In the genomic region with DNA sequence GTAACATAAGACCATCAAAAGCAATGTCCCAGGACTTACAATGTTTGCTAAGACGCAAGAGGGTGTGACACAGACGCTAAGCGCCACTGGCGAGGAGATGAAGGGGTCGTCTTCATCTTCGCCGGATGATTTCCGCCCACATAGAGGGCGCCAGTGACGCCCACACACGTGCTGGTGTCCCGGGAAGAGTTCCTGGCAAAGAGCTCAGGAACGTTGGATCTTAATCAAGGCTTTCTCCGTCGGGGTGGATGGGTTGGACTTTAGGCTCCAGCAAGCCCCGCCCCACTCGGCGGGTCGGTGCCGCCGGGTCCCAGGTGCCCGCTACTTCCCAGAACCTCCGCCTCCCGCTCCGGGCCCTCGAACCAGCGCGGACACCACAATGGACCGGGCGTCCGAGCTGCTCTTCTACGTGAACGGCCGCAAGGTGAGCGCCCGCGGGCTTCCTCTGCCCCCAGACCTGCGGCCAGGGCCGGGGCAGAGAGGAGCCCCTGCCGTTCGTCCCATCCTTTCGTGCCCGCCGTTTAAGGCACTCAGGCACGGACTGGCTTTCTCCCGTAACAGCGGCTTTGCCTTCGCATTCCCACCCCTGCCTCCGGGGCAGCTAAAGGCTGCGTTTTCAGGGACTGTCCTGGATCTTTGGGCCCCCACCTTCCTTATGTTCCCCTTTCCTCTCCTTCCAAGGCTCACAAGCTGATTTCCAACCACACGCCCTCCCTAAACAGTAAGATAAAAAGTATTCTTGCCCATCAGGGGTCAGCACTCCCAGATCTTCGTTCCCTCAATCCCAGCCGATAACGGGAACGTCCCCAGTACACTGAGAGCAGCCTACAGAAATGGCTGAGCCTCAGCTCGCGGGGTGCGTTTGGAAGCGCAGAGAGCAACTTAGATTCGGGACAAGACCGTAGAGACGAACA, we compare ENCODE assay signal across 9 cellular contexts. TPM values are rescaled to one million over a fixed set of nuclear protein-coding genes. Genes with fewer than 3 reads are reported as not detected.
DNase-seq lines count a peak whose midpoint lies in the region; ATAC-seq and TF ChIP-seq lines count a peak whose summit lies in the region.
"Had no signal": no experiment of that assay in that cellular context is flagged by ENCODE, and none has a peak within 500 bp of the region (broad histone marks: within the 10 kb centered on the region; RNA-seq: fewer than 3 reads in every experiment).

A gene (plus strand): TSS at position 285 of the 914 bp plus-strand sequence. CDS start 95 bp downstream, at position 380.

- no peak within 1 kb of the TSS for H3K27ac ChIP-seq in aorta (ENCODE audit: low read depth in 1 of 2, low read length in 2 of 2)
- H3K27ac ChIP-seq: HL-60 had no signal

- no peaks in the 10 kb centered on the region for H3K36me3 ChIP-seq in aorta (ENCODE audit: control insufficient read depth in 1 of 2, insufficient read depth in 2 of 2, low read length in 1 of 2)

- H3K27me3 ChIP-seq in aorta (ENCODE audit: control insufficient read depth in 1 of 2, insufficient read depth in 2 of 2, low read length in 1 of 2) = no peaks in the 10 kb centered on the region

- H3K4me3 ChIP-seq in fibroblast of villous mesenchyme (ENCODE audit: low read depth, low read length) (peak within 1 kb of the TSS; percentile 68), aorta (ENCODE audit: low read length in 2 of 2) (peak within 1 kb of the TSS; percentile 14 to 57)

- intact Hi-C loops in aorta (cut with DNase I) = no loop called here

- H3K4me1 Mint-ChIP-seq in activated T-helper 17 cell treated with anti-CD3 and anti-CD28 coated beads, Interleukin-2, amount 50 U/mL, for 72 hours = no peaks in the 10 kb centered on the region
- H3K4me1 Mint-ChIP-seq in natural killer cell treated with Interleukin-12 subunit alpha and Interleukin-12 subunit beta and Interleukin-15 and Interleukin-18, amount 100 ng/mL, for 72 hours (ENCODE audit: low read depth in 2 of 2) = peaks cover 5 to 10% of the 10 kb centered on the region in 2 donors

- H3K27ac Mint-ChIP-seq in activated T-helper 17 cell treated with anti-CD3 and anti-CD28 coated beads, Interleukin-2, amount 50 U/mL, for 72 hours = no peak within 1 kb of the TSS
- peak within 1 kb of the TSS in 1 of 2 donors; percentile 53 for H3K27ac Mint-ChIP-seq in natural killer cell treated with Interleukin-12 subunit alpha and Interleukin-12 subunit beta and Interleukin-15 and Interleukin-18, amount 100 ng/mL, for 72 hours

- peak within 1 kb of the TSS; percentile 72 for H3K4me3 Mint-ChIP-seq in activated T-helper 17 cell treated with anti-CD3 and anti-CD28 coated beads, Interleukin-2, amount 50 U/mL, for 72 hours
- H3K4me3 Mint-ChIP-seq in natural killer cell treated with Interleukin-12 subunit alpha and Interleukin-12 subunit beta and Interleukin-15 and Interleukin-18, amount 100 ng/mL, for 72 hours = peak within 1 kb of the TSS; percentile 68

- peak; percentile 10 for TF ChIP-seq CTCF in fibroblast of villous mesenchyme (IDR thresholded peaks at IDR 0.05; ENCODE audit: insufficient read depth, low read depth, low read length)

- peak; percentile 17 for DNase-seq in COLO668 (lab: John Stamatoyannopoulos, UW; ENCODE audit: unreplicated experiment)
- peak; percentile 68 for DNase-seq in fibroblast of villous mesenchyme (ENCODE audit: low read depth)
- DNase-seq in natural killer cell treated with Interleukin-12 subunit alpha and Interleukin-12 subunit beta and Interleukin-15 and Interleukin-18, amount 100 ng/mL, for 72 hours (ENCODE audit: low spot score) = no peak
- DNase-seq in aorta = peak; percentile 62 to 87
- no peak for DNase-seq in HK-2 (ENCODE audit: unreplicated experiment)
- no peak for DNase-seq in KG1 (lab: John Stamatoyannopoulos, UW)

- H3K9me3 ChIP-seq in aorta (ENCODE audit: control insufficient read depth, low read length) = no peaks in the 10 kb centered on the region

- H3K4me1 ChIP-seq in aorta (ENCODE audit: control insufficient read depth in 1 of 2, insufficient read depth in 2 of 2, low read length in 2 of 2) = no peaks in the 10 kb centered on the region

- H3K36me3 Mint-ChIP-seq in activated T-helper 17 cell treated with anti-CD3 and anti-CD28 coated beads, Interleukin-2, amount 50 U/mL, for 72 hours (ENCODE audit: low read depth) = no peaks in the 10 kb centered on the region
- peaks cover 5% of the 10 kb centered on the region for H3K36me3 Mint-ChIP-seq in natural killer cell treated with Interleukin-12 subunit alpha and Interleukin-12 subunit beta and Interleukin-15 and Interleukin-18, amount 100 ng/mL, for 72 hours

- peak; percentile 61 for ATAC-seq in HG03045 (IDR thresholded peaks at IDR 0.05; ENCODE audit: unreplicated experiment)
- peak; percentile 61 for ATAC-seq in activated T-helper 17 cell treated with anti-CD3 and anti-CD28 coated beads, Interleukin-2, amount 50 U/mL, for 72 hours (replicated peaks)
- ATAC-seq in natural killer cell treated with Interleukin-12 subunit alpha and Interleukin-12 subunit beta and Interleukin-15 and Interleukin-18, amount 100 ng/mL, for 72 hours = peak; percentile 52
- peak; percentile 90 for ATAC-seq in aorta (ENCODE audit: low FRiP score)

- 1 to 2% methylated on average over 62 of the region's 62 CpGs for WGBS in aorta, 2 donors

- no peaks in the 10 kb centered on the region for H3K9me3 Mint-ChIP-seq in activated T-helper 17 cell treated with anti-CD3 and anti-CD28 coated beads, Interleukin-2, amount 50 U/mL, for 72 hours
- H3K9me3 Mint-ChIP-seq in natural killer cell treated with Interleukin-12 subunit alpha and Interleukin-12 subunit beta and Interleukin-15 and Interleukin-18, amount 100 ng/mL, for 72 hours = no peaks in the 10 kb centered on the region

- H3K27me3 Mint-ChIP-seq in activated T-helper 17 cell treated with anti-CD3 and anti-CD28 coated beads, Interleukin-2, amount 50 U/mL, for 72 hours = peaks cover 9% of the 10 kb centered on the region
- H3K27me3 Mint-ChIP-seq in natural killer cell treated with Interleukin-12 subunit alpha and Interleukin-12 subunit beta and Interleukin-15 and Interleukin-18, amount 100 ng/mL, for 72 hours = peaks cover 10 to 12% of the 10 kb centered on the region in 2 donors

RNA-seq across cellular contexts. Expression of the gene that starts here (rescaled TPM):
- total RNA-seq in activated T-helper 17 cell treated with anti-CD3 and anti-CD28 coated beads, Interleukin-2, amount 50 U/mL, for 72 hours = under 1 TPM; 0.04 to 0.95 TPM
- total RNA-seq in fibroblast of villous mesenchyme = 17.7 and 57.4 TPM in 2 replicates
- total RNA-seq in natural killer cell treated with Interleukin-12 subunit alpha and Interleukin-12 subunit beta and Interleukin-15 and Interleukin-18, amount 100 ng/mL, for 72 hours = under 1 TPM; 0.17 to 0.26 TPM
- 10 to 100 TPM; 64.5 to 65.5 TPM for total RNA-seq in aorta
- polyA plus RNA-seq in aorta = 1 to 10 TPM; 6.9 to 7.6 TPM

Comparison
In these comparisons a context has a peak if more than half of its experiments do, and no peak if none do; other contexts are left out.
1. Peak in ATAC-seq in activated T-helper 17 cell treated with anti-CD3 and anti-CD28 coated beads, Interleukin-2, amount 50 U/mL, for 72 hours; RNA of the gene not detected or under 1 TPM.
2. Peak in ATAC-seq in natural killer cell treated with Interleukin-12 subunit alpha and Interleukin-12 subunit beta and Interleukin-15 and Interleukin-18, amount 100 ng/mL, for 72 hours; RNA of the gene not detected or under 1 TPM.
3. DNase-seq: peak in COLO668 (single experiment), fibroblast of villous mesenchyme (single experiment) and aorta (2 of 2); none in natural killer cell treated with Interleukin-12 subunit alpha and Interleukin-12 subunit beta and Interleukin-15 and Interleukin-18, amount 100 ng/mL, for 72 hours (single experiment), HK-2 (single experiment) and KG1 (single experiment).
4. Peak in every context shown above with its lines, with median percentiles within 50 percentile points of each other: ATAC-seq.